1 cellular context compared by ENCODE assay signal in the genomic region with DNA sequence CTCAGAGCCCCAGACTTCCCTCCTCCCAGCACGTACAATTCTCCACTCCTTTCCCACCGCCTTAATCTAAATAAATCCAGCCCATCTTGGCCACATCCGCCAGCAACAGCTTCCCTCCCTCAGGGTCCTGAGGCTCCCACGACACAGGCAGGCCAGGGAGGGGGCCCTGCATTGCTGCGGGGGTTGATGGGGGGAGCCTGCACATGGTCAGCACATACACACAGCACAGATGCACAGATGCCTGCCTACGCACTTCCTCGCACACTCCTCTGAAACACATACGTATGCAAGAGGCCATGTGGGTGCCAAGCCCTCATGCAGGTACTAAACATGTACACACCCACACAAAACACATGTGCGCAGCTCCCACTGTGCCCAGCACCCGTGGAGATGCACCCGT.
A peak's percentile ranks its signal among the peaks of the same experiment; 100 is the strongest.
TF ChIP-seq lines count a peak whose summit lies in the region.

No MANE protein-coding gene starts in this region.

TF ChIP-seq in HepG2, 621 proteins besides CTCF, POLR2A, EP300 and RAD21:
- TF ChIP-seq FOXC1 (CRISPR knock-in tag; IDR thresholded peaks at IDR 0.05; ENCODE audit: borderline replicate concordance) (no peak), ZBTB38 (CRISPR knock-in tag; IDR thresholded peaks at IDR 0.05) (peak; percentile 84)
